In the genomic region with DNA sequence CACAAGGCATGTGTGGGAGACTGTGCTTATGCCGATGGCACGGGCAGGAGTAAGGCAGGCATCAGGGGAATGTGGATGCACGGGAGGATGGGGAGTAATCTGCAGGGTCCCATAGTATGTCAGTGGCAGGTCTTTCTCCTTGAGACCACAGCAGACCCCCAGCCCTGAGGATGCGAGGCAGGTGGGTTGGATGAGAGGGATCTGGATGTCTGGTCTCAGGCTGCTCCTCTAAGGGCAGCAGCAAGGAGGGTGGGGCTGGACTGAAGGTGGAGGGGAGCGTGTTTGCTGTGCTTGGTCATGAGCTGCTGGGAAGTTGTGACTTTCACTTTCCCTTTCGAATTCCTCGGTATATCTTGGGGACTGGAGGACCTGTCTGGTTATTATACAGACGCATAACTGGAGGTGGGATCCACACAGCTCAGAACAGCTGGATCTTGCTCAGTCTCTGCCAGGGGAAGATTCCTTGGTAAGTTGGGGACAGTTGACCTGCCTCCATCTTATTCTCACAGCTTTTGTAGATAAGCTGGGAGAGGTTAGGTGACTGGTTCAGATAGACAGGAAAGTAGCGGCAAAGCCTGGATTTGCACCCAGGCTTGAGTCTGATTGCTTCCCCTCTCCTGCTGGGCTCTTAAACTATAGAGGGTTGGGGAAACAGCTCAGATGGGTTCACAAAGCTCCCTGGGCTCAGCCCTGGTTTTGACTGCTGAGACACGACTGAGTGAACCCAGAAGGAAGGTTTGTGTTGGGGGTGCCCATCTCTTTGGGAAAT, we compare ENCODE assay signal across 8 cellular contexts. TPM values are rescaled to one million over a fixed set of nuclear protein-coding genes. Genes with fewer than 3 reads are reported as not detected.
DNase-seq lines count a peak whose midpoint lies in the region; ATAC-seq and TF ChIP-seq lines count a peak whose summit lies in the region.

A gene with protein sequence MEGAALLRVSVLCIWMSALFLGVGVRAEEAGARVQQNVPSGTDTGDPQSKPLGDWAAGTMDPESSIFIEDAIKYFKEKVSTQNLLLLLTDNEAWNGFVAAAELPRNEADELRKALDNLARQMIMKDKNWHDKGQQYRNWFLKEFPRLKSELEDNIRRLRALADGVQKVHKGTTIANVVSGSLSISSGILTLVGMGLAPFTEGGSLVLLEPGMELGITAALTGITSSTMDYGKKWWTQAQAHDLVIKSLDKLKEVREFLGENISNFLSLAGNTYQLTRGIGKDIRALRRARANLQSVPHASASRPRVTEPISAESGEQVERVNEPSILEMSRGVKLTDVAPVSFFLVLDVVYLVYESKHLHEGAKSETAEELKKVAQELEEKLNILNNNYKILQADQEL (plus strand): TSS at position 380 of the 769 bp plus-strand sequence. CDS start 1,823 bp downstream, outside the sequence.

- H3K27me3 Mint-ChIP-seq in activated naive CD8-positive, alpha-beta T cell treated with anti-CD3 and anti-CD28 coated beads for 36 hours = no peaks in the 10 kb centered on the region

- no peak for TF ChIP-seq POLR2A in NB4 (IDR thresholded peaks at IDR 0.05; ENCODE audit: extremely low read depth, insufficient read length)

- ATAC-seq in left ventricle myocardium superior = peak; percentile 62

- peaks cover 39% of the 10 kb centered on the region for H3K4me1 Mint-ChIP-seq in activated naive CD8-positive, alpha-beta T cell treated with anti-CD3 and anti-CD28 coated beads for 36 hours

- peak within 1 kb of the TSS; percentile 91 for H3K27ac Mint-ChIP-seq in activated naive CD8-positive, alpha-beta T cell treated with anti-CD3 and anti-CD28 coated beads for 36 hours

- H3K36me3 Mint-ChIP-seq in activated naive CD8-positive, alpha-beta T cell treated with anti-CD3 and anti-CD28 coated beads for 36 hours = peaks cover 13% of the 10 kb centered on the region

- intact Hi-C loops in left ventricle myocardium superior (cut with micrococcal nuclease) = no loop called here

- peak; percentile 25 for DNase-seq in activated CD4-positive, alpha-beta T cell treated with anti-CD3 and anti-CD28 coated beads for 1 hour
- no peak for DNase-seq in activated CD4-positive, alpha-beta T cell treated with anti-CD3 and anti-CD28 coated beads, Interleukin-2, amount 50 U/mL, for 1 hour
- DNase-seq in NB4 (ENCODE audit: low read depth) = peak; percentile 18
- DNase-seq in activated naive CD8-positive, alpha-beta T cell treated with anti-CD3 and anti-CD28 coated beads for 36 hours = peak; percentile 58
- DNase-seq in left ventricle myocardium superior = peak; percentile 43
- peak; percentile 61 for DNase-seq in stimulated activated CD4-positive, alpha-beta T cell treated with anti-CD3 and anti-CD28 coated beads, Interleukin-2, amount 100 ng/mL, for 4 hours (ENCODE audit: low read depth)
- no peak for DNase-seq in NCI-H2107 treated with DMSO at 0.1 percent for 48 hours (lab: John Stamatoyannopoulos, UW; ENCODE audit: unreplicated experiment)
- no peak for DNase-seq in SW 1271 (lab: John Stamatoyannopoulos, UW)

- peaks cover 5% of the 10 kb centered on the region for H3K9me3 Mint-ChIP-seq in activated naive CD8-positive, alpha-beta T cell treated with anti-CD3 and anti-CD28 coated beads for 36 hours

- H3K4me3 Mint-ChIP-seq in activated naive CD8-positive, alpha-beta T cell treated with anti-CD3 and anti-CD28 coated beads for 36 hours = peak within 1 kb of the TSS; percentile 91

- peak within 1 kb of the TSS; percentile 38 for H3K4me3 ChIP-seq in NB4 (ENCODE audit: low read depth, low read length)

- no peak for TF ChIP-seq CTCF in NB4 (IDR thresholded peaks at IDR 0.05; ENCODE audit: low read depth, low read length)

RNA-seq across cellular contexts. Expression of the gene that starts here (rescaled TPM):
- 10 to 100 TPM; 17.6 to 19.3 TPM for total RNA-seq in activated naive CD8-positive, alpha-beta T cell treated with anti-CD3 and anti-CD28 coated beads for 36 hours
- 17.6 TPM for total RNA-seq in left ventricle myocardium superior

Comparison
In these comparisons a context has a peak if more than half of its experiments do, and no peak if none do; other contexts are left out.
1. DNase-seq: peak in activated CD4-positive, alpha-beta T cell treated with anti-CD3 and anti-CD28 coated beads for 1 hour (single experiment), NB4 (single experiment), activated naive CD8-positive, alpha-beta T cell treated with anti-CD3 and anti-CD28 coated beads for 36 hours (single experiment), left ventricle myocardium superior (single experiment) and stimulated activated CD4-positive, alpha-beta T cell treated with anti-CD3 and anti-CD28 coated beads, Interleukin-2, amount 100 ng/mL, for 4 hours (single experiment); none in activated CD4-positive, alpha-beta T cell treated with anti-CD3 and anti-CD28 coated beads, Interleukin-2, amount 50 U/mL, for 1 hour (single experiment), NCI-H2107 treated with DMSO at 0.1 percent for 48 hours (single experiment) and SW 1271 (0 of 2).